In the genomic region with DNA sequence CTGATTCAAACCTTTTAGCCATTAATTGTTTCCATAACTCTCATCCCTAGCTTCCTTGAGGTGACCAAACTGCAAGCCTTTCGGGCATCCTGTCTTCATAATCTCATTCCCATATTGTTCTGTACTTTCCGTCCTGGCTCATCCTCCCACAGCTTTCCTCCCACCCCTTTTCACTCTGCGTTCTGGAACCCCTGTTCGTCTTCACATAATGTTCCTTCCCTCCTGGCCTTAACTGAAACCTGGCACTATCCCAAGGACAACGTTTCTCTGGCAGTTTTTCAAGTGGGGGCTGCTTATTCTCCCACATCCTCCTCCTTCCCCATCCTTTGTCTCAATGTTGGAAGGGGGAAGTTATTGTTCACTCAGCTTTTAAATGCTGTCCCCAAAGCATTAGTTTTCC, we compare ENCODE assay signal across 8 cellular contexts. TPM values are rescaled to one million over a fixed set of nuclear protein-coding genes. Genes with fewer than 3 reads are reported as not detected.
DNase-seq lines count a peak whose midpoint lies in the region; ATAC-seq and TF ChIP-seq lines count a peak whose summit lies in the region.

No MANE protein-coding gene starts in this region.

- H3F3A ChIP-seq in GM23338 (replicated peaks; ENCODE audit: low read depth): no peaks in the 10 kb centered on the region

- 0 out of 2 replicates have a peak overlapping the region, but pooled peaks have one; percentile 91 for H3K4me2 ChIP-seq in GM23338

- DNase-seq in GM23338 (ENCODE audit: low spot score) (no peak), T-helper 17 cell (no peak), fibroblast of villous mesenchyme (ENCODE audit: low read depth) (peak; percentile 15), retinal pigment epithelial cell (ENCODE audit: low read depth) (no peak), NK-92 (lab: John Stamatoyannopoulos, UW; ENCODE audit: unreplicated experiment) (no peak), cortex of kidney (lab: John Stamatoyannopoulos, UW) (no peak), NCI-H128 (lab: John Stamatoyannopoulos, UW; ENCODE audit: unreplicated experiment) (no peak)

- no peaks in the 10 kb centered on the region for H3K27me3 ChIP-seq in GM23338 (ENCODE audit: insufficient read depth)

- H3K4me1 Mint-ChIP-seq in GM23338 (peaks cover 5% of the 10 kb centered on the region), T-helper 17 cell (peaks cover 38% of the 10 kb centered on the region)

- H4K20me1 ChIP-seq in GM23338 (replicated peaks; ENCODE audit: insufficient read depth): peaks cover 3% of the 10 kb centered on the region

- H3K4me3 ChIP-seq in GM23338: peak overlapping the region; percentile 78; the same call in 1 of the 2 replicates
- H3K4me3 ChIP-seq in fibroblast of villous mesenchyme (ENCODE audit: low read depth, low read length): peak overlapping the region; percentile 90
- H3K4me3 ChIP-seq in retinal pigment epithelial cell (ENCODE audit: low read length): peak overlapping the region; percentile 72

- peaks cover 48% of the 10 kb centered on the region for H3K79me2 ChIP-seq in GM23338 (replicated peaks; ENCODE audit: insufficient read depth)

- no peak overlapping the region for H3K27ac ChIP-seq in GM23338 (ENCODE audit: low read depth)

- TF ChIP-seq CTCF in GM23338 (conservative IDR thresholded peaks at IDR 0.05; ENCODE audit: low read depth in 2 of 2): no peak
- no peak for TF ChIP-seq CTCF in fibroblast of villous mesenchyme (IDR thresholded peaks at IDR 0.05; ENCODE audit: insufficient read depth, low read depth, low read length)
- TF ChIP-seq CTCF in retinal pigment epithelial cell (conservative IDR thresholded peaks at IDR 0.05; ENCODE audit: low read depth, low read length): no peak

- H3K4me1 ChIP-seq in GM23338 (ENCODE audit: insufficient read depth): peaks cover 12% of the 10 kb centered on the region; the same call in 1 of the 2 replicates

- H3K27me3 Mint-ChIP-seq in GM23338 (ENCODE audit: insufficient read depth, low read depth, poor library complexity): peaks cover 4% of the 10 kb centered on the region
- H3K27me3 Mint-ChIP-seq in T-helper 17 cell: no peaks in the 10 kb centered on the region

- peaks cover 5% of the 10 kb centered on the region for H3K9me3 Mint-ChIP-seq in GM23338

- peaks cover 35% of the 10 kb centered on the region; the same call in 1 of the 2 replicates for H3K36me3 ChIP-seq in GM23338 (ENCODE audit: insufficient read depth)

- no peak overlapping the region for H3K27ac Mint-ChIP-seq in GM23338
- peak overlapping the region; percentile 99 for H3K27ac Mint-ChIP-seq in T-helper 17 cell

- H3K9me2 ChIP-seq in GM23338 (ENCODE audit: insufficient read depth): 0 out of 2 replicates have a peak, but pooled peaks cover 2% of the 10 kb centered on the region

- H2AFZ ChIP-seq in GM23338: no peak overlapping the region

- peaks cover 74% of the 10 kb centered on the region for H3K36me3 Mint-ChIP-seq in GM23338 (ENCODE audit: low read depth)
- H3K36me3 Mint-ChIP-seq in T-helper 17 cell (ENCODE audit: low read depth): peaks cover 30% of the 10 kb centered on the region

- H3K4me3 Mint-ChIP-seq in GM23338 (peak overlapping the region; percentile 53), T-helper 17 cell (peak overlapping the region; percentile 67)

- no peak for ATAC-seq in GM23338
- ATAC-seq in T-helper 17 cell: no peak
- no peak for ATAC-seq in HG03520 (IDR thresholded peaks at IDR 0.05; ENCODE audit: unreplicated experiment)

- H3K9me3 ChIP-seq in T-helper 17 cell (ENCODE audit: control insufficient read depth, low read length, poor library complexity, severe bottlenecking): peaks cover 3% of the 10 kb centered on the region

TF ChIP-seq in GM23338, 12 proteins besides CTCF, POLR2A, EP300 and RAD21 (continues in another document):
- TF ChIP-seq EZH2 (IDR thresholded peaks at IDR 0.05; ENCODE audit: low read depth, unreplicated experiment): no peak
- no peak for TF ChIP-seq CREB1 (CRISPR knock-in tag; IDR thresholded peaks at IDR 0.05; ENCODE audit: low read depth)
- TF ChIP-seq, protein P1, sequence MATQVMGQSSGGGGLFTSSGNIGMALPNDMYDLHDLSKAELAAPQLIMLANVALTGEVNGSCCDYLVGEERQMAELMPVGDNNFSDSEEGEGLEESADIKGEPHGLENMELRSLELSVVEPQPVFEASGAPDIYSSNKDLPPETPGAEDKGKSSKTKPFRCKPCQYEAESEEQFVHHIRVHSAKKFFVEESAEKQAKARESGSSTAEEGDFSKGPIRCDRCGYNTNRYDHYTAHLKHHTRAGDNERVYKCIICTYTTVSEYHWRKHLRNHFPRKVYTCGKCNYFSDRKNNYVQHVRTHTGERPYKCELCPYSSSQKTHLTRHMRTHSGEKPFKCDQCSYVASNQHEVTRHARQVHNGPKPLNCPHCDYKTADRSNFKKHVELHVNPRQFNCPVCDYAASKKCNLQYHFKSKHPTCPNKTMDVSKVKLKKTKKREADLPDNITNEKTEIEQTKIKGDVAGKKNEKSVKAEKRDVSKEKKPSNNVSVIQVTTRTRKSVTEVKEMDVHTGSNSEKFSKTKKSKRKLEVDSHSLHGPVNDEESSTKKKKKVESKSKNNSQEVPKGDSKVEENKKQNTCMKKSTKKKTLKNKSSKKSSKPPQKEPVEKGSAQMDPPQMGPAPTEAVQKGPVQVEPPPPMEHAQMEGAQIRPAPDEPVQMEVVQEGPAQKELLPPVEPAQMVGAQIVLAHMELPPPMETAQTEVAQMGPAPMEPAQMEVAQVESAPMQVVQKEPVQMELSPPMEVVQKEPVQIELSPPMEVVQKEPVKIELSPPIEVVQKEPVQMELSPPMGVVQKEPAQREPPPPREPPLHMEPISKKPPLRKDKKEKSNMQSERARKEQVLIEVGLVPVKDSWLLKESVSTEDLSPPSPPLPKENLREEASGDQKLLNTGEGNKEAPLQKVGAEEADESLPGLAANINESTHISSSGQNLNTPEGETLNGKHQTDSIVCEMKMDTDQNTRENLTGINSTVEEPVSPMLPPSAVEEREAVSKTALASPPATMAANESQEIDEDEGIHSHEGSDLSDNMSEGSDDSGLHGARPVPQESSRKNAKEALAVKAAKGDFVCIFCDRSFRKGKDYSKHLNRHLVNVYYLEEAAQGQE (IDR thresholded peaks at IDR 0.05; ENCODE audit: unreplicated experiment): no peak
- TF ChIP-seq ZNF114 (CRISPR knock-in tag; IDR thresholded peaks at IDR 0.05): no peak
- TF ChIP-seq POLR2AphosphoS5 (IDR thresholded peaks at IDR 0.05; ENCODE audit: low read depth): no peak
- no peak for TF ChIP-seq NANOG (IDR thresholded peaks at IDR 0.05; ENCODE audit: borderline replicate concordance)
- no peak for TF ChIP-seq JUNB (IDR thresholded peaks at IDR 0.05; ENCODE audit: unreplicated experiment)
- no peak for TF ChIP-seq EZH2phosphoT487 (IDR thresholded peaks at IDR 0.05; ENCODE audit: unreplicated experiment)
- no peak for TF ChIP-seq STAT1 (IDR thresholded peaks at IDR 0.05; ENCODE audit: unreplicated experiment)

RNA-seq across cellular contexts. Expression of a gene that starts 1.5 kb away (rescaled TPM):
- total RNA-seq in GM23338 (2014; rRNA removed; shearing (Covaris generic)): 10.6 and 13.8 TPM in 2 replicates
- polyA plus RNA-seq in GM23338 (2016; fragmentation: Nextera tagmentation; extraction: Ambion mirVana): 4.7 and 5.8 TPM in 2 replicates
- total RNA-seq in T-helper 17 cell: 1 to 10 TPM; 6.3 to 8.3 TPM
- total RNA-seq in fibroblast of villous mesenchyme: 16.4 and 23.7 TPM in 2 replicates

RNA-seq across cellular contexts. Expression of a gene that starts 1.7 kb away (rescaled TPM):
- 25.5 and 27.8 TPM in 2 replicates for total RNA-seq in GM23338 (2014; rRNA removed; shearing (Covaris generic))
- polyA plus RNA-seq in GM23338 (2016; fragmentation: Nextera tagmentation; extraction: Ambion mirVana): 55.5 and 59.0 TPM in 2 replicates
- total RNA-seq in T-helper 17 cell (1 to 10 TPM; 6.6 TPM), fibroblast of villous mesenchyme (11.9 and 17.3 TPM in 2 replicates)

RNA-seq across cellular contexts. Expression of a gene that starts 15.3 kb away (rescaled TPM):
- total RNA-seq in GM23338 (2014; rRNA removed; shearing (Covaris generic)): 0.14 and 0.58 TPM in 2 replicates
- 0.08 and 0.12 TPM in 2 replicates for polyA plus RNA-seq in GM23338 (2016; fragmentation: Nextera tagmentation; extraction: Ambion mirVana)
- total RNA-seq in T-helper 17 cell: not detected
- total RNA-seq in fibroblast of villous mesenchyme: under 0.01 TPM in 1 of 2 replicates, not detected in the other

RNA-seq across cellular contexts. Expression of a gene that starts 35.5 kb away (rescaled TPM):
- total RNA-seq in GM23338 (2014; rRNA removed; shearing (Covaris generic)): not detected in 2 replicates
- not detected in 2 replicates for polyA plus RNA-seq in GM23338 (2016; fragmentation: Nextera tagmentation; extraction: Ambion mirVana)
- total RNA-seq in T-helper 17 cell: not detected
- not detected in 2 replicates for total RNA-seq in fibroblast of villous mesenchyme
